8 cellular contexts compared by ENCODE assay signal in genomic region chr2:218322756-218323525, GRCh38. TPM values are rescaled to one million over a fixed set of nuclear protein-coding genes. Genes with fewer than 3 reads are reported as not detected.
DNase-seq lines count a peak whose midpoint lies in the region; ATAC-seq and TF ChIP-seq lines count a peak whose summit lies in the region.

No MANE protein-coding gene starts in this region.

- no peaks in the 10 kb centered on the region for H3K36me3 ChIP-seq in smooth muscle cell (ENCODE audit: low read depth)

- peaks cover 12% of the 10 kb centered on the region for H3K79me2 ChIP-seq in smooth muscle cell (ENCODE audit: low read depth)

- H3K4me2 ChIP-seq in smooth muscle cell = peak overlapping the region; percentile 85

- TF ChIP-seq CTCF in cardiac fibroblast (IDR thresholded peaks at IDR 0.05; ENCODE audit: low read depth, low read length) (no peak), smooth muscle cell (IDR thresholded peaks at IDR 0.05; ENCODE audit: borderline replicate concordance, insufficient read depth, poor library complexity, severe bottlenecking) (no peak)

- H3K27me3 ChIP-seq in smooth muscle cell (ENCODE audit: low read depth) = no peaks in the 10 kb centered on the region

- peak; percentile 72 for ATAC-seq in HG02885 (IDR thresholded peaks at IDR 0.05; ENCODE audit: poor library complexity, unreplicated experiment)

- 1% methylated on average over 37 of the region's 69 CpGs for WGBS in smooth muscle cell (ENCODE audit: low lambda C conversion rate)

- peaks cover 8% of the 10 kb centered on the region for H3F3A ChIP-seq in smooth muscle cell (ENCODE audit: low read depth)

- DNase-seq in NCI-H1436 (lab: John Stamatoyannopoulos, UW) (peak; percentile 50), NCI-H1436 treated with DMSO at 0.1 percent for 48 hours (lab: John Stamatoyannopoulos, UW) (no peak), NCI-H1930 (lab: John Stamatoyannopoulos, UW) (peak; percentile 61 to 63), UCSD-AML1 (lab: John Stamatoyannopoulos, UW; ENCODE audit: unreplicated experiment) (peak; percentile 93), cardiac fibroblast (ENCODE audit: low read depth in 2 of 2) (peak; percentile 85 to 97), iris pigment epithelial cell (ENCODE audit: low read depth) (peak; percentile 97), smooth muscle cell (lab: John Stamatoyannopoulos, UW; ENCODE audit: unreplicated experiment) (peak; percentile 95)

- H3K4me1 ChIP-seq in smooth muscle cell (ENCODE audit: low read depth) = peaks cover 25% of the 10 kb centered on the region

- no peaks in the 10 kb centered on the region for H4K20me1 ChIP-seq in smooth muscle cell (ENCODE audit: low read depth)

- H3K9ac ChIP-seq in smooth muscle cell (ENCODE audit: low read depth) = peak overlapping the region; percentile 86

- no peak overlapping the region for H2AFZ ChIP-seq in smooth muscle cell (ENCODE audit: low read depth)

- no peaks in the 10 kb centered on the region for H3K9me3 ChIP-seq in smooth muscle cell (replicated peaks; ENCODE audit: low read depth)

- H3K4me3 ChIP-seq in cardiac fibroblast (replicated peaks in 1 of 2; ENCODE audit: low read depth in 2 of 2, low read length in 2 of 2) (peak overlapping the region; percentile 65 to 67), smooth muscle cell (peak overlapping the region; percentile 84)

- peak overlapping the region; percentile 97 for H3K27ac ChIP-seq in smooth muscle cell (ENCODE audit: low read depth)

RNA-seq across cellular contexts. Expression of gene TMBIM1, which starts 30.6 kb away (rescaled TPM):
- 109 TPM in 2 replicates for total RNA-seq in smooth muscle cell
- polyA plus RNA-seq in smooth muscle cell = 121 and 172 TPM in 2 replicates

RNA-seq across cellular contexts. Expression of gene CATIP, which starts 33.7 kb away (rescaled TPM):
- total RNA-seq in smooth muscle cell = not detected in 2 replicates
- polyA plus RNA-seq in smooth muscle cell = 0.18 and 0.25 TPM in 2 replicates

RNA-seq across cellular contexts. Expression of gene PNKD, which starts 52.6 kb away (rescaled TPM):
- total RNA-seq in smooth muscle cell = 26.1 and 42.0 TPM in 2 replicates
- 109 and 126 TPM in 2 replicates for polyA plus RNA-seq in smooth muscle cell

RNA-seq across cellular contexts. Expression of gene AAMP, which starts 53.0 kb away (rescaled TPM):
- total RNA-seq in smooth muscle cell = 58.9 and 71.5 TPM in 2 replicates
- 95.8 and 135 TPM in 2 replicates for polyA plus RNA-seq in smooth muscle cell

RNA-seq across cellular contexts. Expression of gene SLC11A1, which starts 59.1 kb away (rescaled TPM):
- 0.31 TPM in 1 of 2 replicates, not detected in the other for total RNA-seq in smooth muscle cell
- polyA plus RNA-seq in smooth muscle cell = 0.14 and 0.38 TPM in 2 replicates
